Comparison of ENCODE assay signal across 8 cellular contexts in genomic region chr2:112765251-112765650, GRCh38. TPM values are rescaled to one million over a fixed set of nuclear protein-coding genes. Genes with fewer than 3 reads are reported as not detected.
DNase-seq lines count a peak whose midpoint lies in the region; ATAC-seq, FAIRE-seq and TF ChIP-seq lines count a peak whose summit lies in the region.

No MANE protein-coding gene starts in this region.

- intact Hi-C loops in right cardiac atrium (cut with DNase I) (no loop called here), cardiac septum (cut with DNase I) (loop anchor here (5.0 kb wide), 1 partner anchor 47 kb away; no protein-coding TSS in a partner anchor), HepG2 (cut with micrococcal nuclease; ENCODE audit: unreplicated experiment) (loop anchor here (2.0 kb wide), 1 partner anchor 14 kb away; no protein-coding TSS in a partner anchor), vagina (cut with DNase I) (no loop called here)

- H3K27me3 ChIP-seq in right cardiac atrium (ENCODE audit: control insufficient read depth, insufficient read depth) (no peaks in the 10 kb centered on the region), HepG2 (ENCODE audit: control insufficient read depth in 1 of 2, insufficient read depth in 2 of 2, low read length in 2 of 2) (no peaks in the 10 kb centered on the region; a peak in 1 of 5 replicates), vagina (no peaks in the 10 kb centered on the region)

- H3K4me3 ChIP-seq in right cardiac atrium (ENCODE audit: low read length): peak overlapping the region; percentile 84
- H3K4me3 ChIP-seq in HepG2 (replicated peaks in 1 of 3; ENCODE audit: insufficient read depth in 1 of 3, low read depth in 2 of 3, low read length in 3 of 3): peak overlapping the region; percentile 80 to 91 (median 90)
- peak overlapping the region; percentile 76 to 81 for H3K4me3 ChIP-seq in vagina

- TF ChIP-seq POLR2A in HepG2 (IDR thresholded peaks at IDR 0.05; ENCODE audit: insufficient read depth in 1 of 2, low read depth in 2 of 2, low read length in 2 of 2) (no peak), vagina (IDR thresholded peaks at IDR 0.05) (no peak)

- FAIRE-seq in HepG2 (lab: Jason Lieb, UNC): no peak

- H3K4me2 ChIP-seq in HepG2 (ENCODE audit: low read depth, low read length): peak overlapping the region; percentile 90

- H3K9me3 Mint-ChIP-seq in activated T-helper 17 cell treated with anti-CD3 and anti-CD28 coated beads, Interleukin-2, amount 50 U/mL, for 72 hours: no peaks in the 10 kb centered on the region

- peaks cover 26% of the 10 kb centered on the region for H3K4me1 Mint-ChIP-seq in activated T-helper 17 cell treated with anti-CD3 and anti-CD28 coated beads, Interleukin-2, amount 50 U/mL, for 72 hours

- H3K9me3 ChIP-seq in right cardiac atrium (ENCODE audit: control insufficient read depth, low read length): no peaks in the 10 kb centered on the region
- H3K9me3 ChIP-seq in HepG2 (ENCODE audit: low read length): no peaks in the 10 kb centered on the region
- no peaks in the 10 kb centered on the region for H3K9me3 ChIP-seq in vagina

- no peaks in the 10 kb centered on the region for H3K27me3 Mint-ChIP-seq in activated T-helper 17 cell treated with anti-CD3 and anti-CD28 coated beads, Interleukin-2, amount 50 U/mL, for 72 hours

- H3K4me3 Mint-ChIP-seq in activated T-helper 17 cell treated with anti-CD3 and anti-CD28 coated beads, Interleukin-2, amount 50 U/mL, for 72 hours: peak overlapping the region; percentile 99

- no peak for TF ChIP-seq EP300 in HepG2 (IDR thresholded peaks at IDR 0.05; ENCODE audit: low read depth in 2 of 2, low read length in 2 of 2)
- no peak for TF ChIP-seq EP300 in HepG2 (CRISPR knock-in tag; IDR thresholded peaks at IDR 0.05; ENCODE audit: borderline replicate concordance)

- ATAC-seq in right cardiac atrium (no peak), HepG2 (no peak), HG02870 (IDR thresholded peaks at IDR 0.05; ENCODE audit: unreplicated experiment) (no peak), HG03432 (IDR thresholded peaks at IDR 0.05; ENCODE audit: unreplicated experiment) (no peak)
- no peak for ATAC-seq in activated T-helper 17 cell treated with anti-CD3 and anti-CD28 coated beads, Interleukin-2, amount 50 U/mL, for 72 hours (replicated peaks)

- H3K9ac ChIP-seq in HepG2 (ENCODE audit: insufficient read depth, low read depth, low read length): peak overlapping the region; percentile 69

- H3K4me1 ChIP-seq in right cardiac atrium (ENCODE audit: control insufficient read depth, insufficient read depth, low read length) (no peaks in the 10 kb centered on the region), HepG2 (ENCODE audit: insufficient read depth, low read length) (peaks cover 58% of the 10 kb centered on the region), vagina (peaks cover 13% of the 10 kb centered on the region)

- BruUV-seq in HepG2 (replicated peaks; lab: Mats Ljungman, UMichigan): no TSS peak

- POLR2A ChIA-PET in HepG2 (lab: Yijun Ruan, JAX): no interaction called here

- no peaks in the 10 kb centered on the region for H4K20me1 ChIP-seq in HepG2 (ENCODE audit: insufficient read depth, low read length)

- no peak for TF ChIP-seq CTCF in HepG2 (CRISPR knock-in tag; IDR thresholded peaks at IDR 0.05)
- TF ChIP-seq CTCF in vagina (IDR thresholded peaks at IDR 0.05): no peak

- CTCF ChIA-PET in HepG2 (lab: Yijun Ruan, JAX; ENCODE audit: low intra/inter-chr PET ratio, low total read pairs): no interaction called here

- peaks cover 23% of the 10 kb centered on the region for H3K79me2 ChIP-seq in HepG2 (ENCODE audit: insufficient read depth, low read length)

- peak overlapping the region; percentile 96 for H3K27ac Mint-ChIP-seq in activated T-helper 17 cell treated with anti-CD3 and anti-CD28 coated beads, Interleukin-2, amount 50 U/mL, for 72 hours

- in situ Hi-C loops in HepG2 (cut with HindIII; ENCODE audit: extremely low pct_ligation_motif_present, low pct_unique_long_range_greater_than_20kb): no loop called here

- H2AFZ ChIP-seq in HepG2 (ENCODE audit: low read length): peak overlapping the region; percentile 21

- TF ChIP-seq RAD21 in HepG2 (CRISPR knock-in tag; IDR thresholded peaks at IDR 0.05): no peak

- H3K36me3 ChIP-seq in HepG2 (replicated peaks in 1 of 2; ENCODE audit: control insufficient read depth in 1 of 2, insufficient read depth in 2 of 2, low read length in 2 of 2): no peaks in the 10 kb centered on the region; a peak in 2 of 5 replicates
- H3K36me3 ChIP-seq in vagina: no peaks in the 10 kb centered on the region

- DNase-seq in right cardiac atrium: no peak
- DNase-seq in cardiac septum (ENCODE audit: low spot score): no peak
- no peak for DNase-seq in HepG2 (ENCODE audit: low spot score)
- no peak for DNase-seq in vagina (ENCODE audit: extremely low spot score in 2 of 2)
- DNase-seq in GDM1 (lab: John Stamatoyannopoulos, UW): no peak

- peaks cover 30% of the 10 kb centered on the region for H3K36me3 Mint-ChIP-seq in activated T-helper 17 cell treated with anti-CD3 and anti-CD28 coated beads, Interleukin-2, amount 50 U/mL, for 72 hours (ENCODE audit: low read depth)

- WGBS in right cardiac atrium: 37% methylated on average over 4 of the region's 4 CpGs
- 70% methylated on average over 4 of the region's 4 CpGs for WGBS in HepG2 (ENCODE audit: low lambda C conversion rate)

- no peak overlapping the region for H3K27ac ChIP-seq in right cardiac atrium (ENCODE audit: low read length)
- peak overlapping the region; percentile 49 for H3K27ac ChIP-seq in HepG2 (ENCODE audit: extremely low read length, insufficient read depth, low read length)
- no peak overlapping the region for H3K27ac ChIP-seq in vagina

RNA-seq across cellular contexts. Expression of gene CKAP2L, which starts 0.8 kb away (rescaled TPM):
- total RNA-seq in right cardiac atrium: under 1 TPM in 2 of 4 donors, not detected in 2; 0.26 to 0.46 TPM
- not detected for polyA plus RNA-seq in right cardiac atrium
- total RNA-seq in cardiac septum: 0.30 TPM
- total RNA-seq in activated T-helper 17 cell treated with anti-CD3 and anti-CD28 coated beads, Interleukin-2, amount 50 U/mL, for 72 hours: 10 to 100 TPM; 31.4 to 35.8 TPM
- total RNA-seq in HepG2 (2016; rRNA removed; fragmentation: Illumina TruSeq; extraction: Trizol): 9.5 and 21.5 TPM in 2 replicates
- 1.4 and 1.7 TPM in 2 replicates for total RNA-seq in HepG2 (2016; cell fraction: cytosol; rRNA removed; fragmentation: Illumina TruSeq; extraction: Trizol; ENCODE audit: low read depth)
- 10.3 and 20.5 TPM in 2 replicates for total RNA-seq in HepG2 (2016; cell fraction: insoluble cytoplasmic fraction; rRNA removed; fragmentation: Illumina TruSeq; extraction: Trizol)
- total RNA-seq in HepG2 (2016; cell fraction: membrane; rRNA removed; fragmentation: Illumina TruSeq; extraction: Trizol): 5.6 and 6.5 TPM in 2 replicates
- 13.3 and 18.2 TPM in 2 replicates for total RNA-seq in HepG2 (2016; cell fraction: nucleus; rRNA removed; fragmentation: Illumina TruSeq; extraction: Trizol)
- polyA plus RNA-seq in HepG2 (2011; rRNA removed): 3.9 and 7.1 TPM in 2 replicates
- 3.0 and 3.4 TPM in 2 replicates for polyA plus RNA-seq in HepG2 (2011; cell fraction: cytosol; rRNA removed)
- polyA plus RNA-seq in HepG2 (2011; cell fraction: nucleus; rRNA removed): 2.3 and 2.6 TPM in 2 replicates
- 5.5 and 10.6 TPM in 2 replicates for polyA plus RNA-seq in HepG2 (2012)
- 0.46 and 0.79 TPM in 2 replicates for polyA plus RNA-seq in HepG2 (2016; cell fraction: cytosol; fragmentation: Illumina TruSeq; extraction: Trizol; ENCODE audit: low read depth)
- polyA plus RNA-seq in HepG2 (2016; cell fraction: insoluble cytoplasmic fraction; fragmentation: Illumina TruSeq; extraction: Trizol; ENCODE audit: low read depth): 15.6 and 16.8 TPM in 2 replicates
- polyA plus RNA-seq in HepG2 (2016; cell fraction: membrane; fragmentation: Illumina TruSeq; extraction: Trizol; ENCODE audit: low read depth): 2.4 and 2.7 TPM in 2 replicates
- 10.7 and 13.0 TPM in 2 replicates for polyA plus RNA-seq in HepG2 (2016; cell fraction: nucleus; fragmentation: Illumina TruSeq; extraction: Trizol; ENCODE audit: insufficient read depth, low read depth)
- polyA minus RNA-seq in HepG2 (2011; rRNA and poly(A)+ RNA removed; ENCODE audit: low replicate concordance): 6.2 and 8.6 TPM in 2 replicates
- 5.6 and 8.0 TPM in 2 replicates for polyA minus RNA-seq in HepG2 (2011; cell fraction: cytosol; rRNA and poly(A)+ RNA removed)
- 13.3 and 20.0 TPM in 2 replicates for polyA minus RNA-seq in HepG2 (2011; cell fraction: nucleus; rRNA and poly(A)+ RNA removed)
- total RNA-seq in vagina: 1.2 TPM

RNA-seq across cellular contexts. Expression of gene IL1A, which starts 19.0 kb away (rescaled TPM):
- not detected for total RNA-seq in right cardiac atrium
- not detected for polyA plus RNA-seq in right cardiac atrium
- not detected for total RNA-seq in cardiac septum
- total RNA-seq in activated T-helper 17 cell treated with anti-CD3 and anti-CD28 coated beads, Interleukin-2, amount 50 U/mL, for 72 hours: 10 to 100 TPM in 1 of 2 donors, 1 to 10 TPM in 1; 4.3 to 27.1 TPM
- not detected in 2 replicates for total RNA-seq in HepG2 (2016; rRNA removed; fragmentation: Illumina TruSeq; extraction: Trizol)
- not detected in 2 replicates for total RNA-seq in HepG2 (2016; cell fraction: cytosol; rRNA removed; fragmentation: Illumina TruSeq; extraction: Trizol; ENCODE audit: low read depth)
- total RNA-seq in HepG2 (2016; cell fraction: insoluble cytoplasmic fraction; rRNA removed; fragmentation: Illumina TruSeq; extraction: Trizol): not detected in 2 replicates
- not detected in 2 replicates for total RNA-seq in HepG2 (2016; cell fraction: membrane; rRNA removed; fragmentation: Illumina TruSeq; extraction: Trizol)
- total RNA-seq in HepG2 (2016; cell fraction: nucleus; rRNA removed; fragmentation: Illumina TruSeq; extraction: Trizol): not detected in 2 replicates
- not detected in 2 replicates for polyA plus RNA-seq in HepG2 (2011; rRNA removed)
- polyA plus RNA-seq in HepG2 (2011; cell fraction: cytosol; rRNA removed): not detected in 2 replicates
- not detected in 2 replicates for polyA plus RNA-seq in HepG2 (2011; cell fraction: nucleus; rRNA removed)
- polyA plus RNA-seq in HepG2 (2012): 0.05 and 0.07 TPM in 2 replicates
- polyA plus RNA-seq in HepG2 (2016; cell fraction: cytosol; fragmentation: Illumina TruSeq; extraction: Trizol; ENCODE audit: low read depth): not detected in 2 replicates
- not detected in 2 replicates for polyA plus RNA-seq in HepG2 (2016; cell fraction: insoluble cytoplasmic fraction; fragmentation: Illumina TruSeq; extraction: Trizol; ENCODE audit: low read depth)
- not detected in 2 replicates for polyA plus RNA-seq in HepG2 (2016; cell fraction: membrane; fragmentation: Illumina TruSeq; extraction: Trizol; ENCODE audit: low read depth)
- polyA plus RNA-seq in HepG2 (2016; cell fraction: nucleus; fragmentation: Illumina TruSeq; extraction: Trizol; ENCODE audit: insufficient read depth, low read depth): not detected in 2 replicates
- polyA minus RNA-seq in HepG2 (2011; rRNA and poly(A)+ RNA removed; ENCODE audit: low replicate concordance): 0.33 TPM in 1 of 2 replicates, not detected in the other
- polyA minus RNA-seq in HepG2 (2011; cell fraction: cytosol; rRNA and poly(A)+ RNA removed): not detected in 2 replicates
- not detected in 2 replicates for polyA minus RNA-seq in HepG2 (2011; cell fraction: nucleus; rRNA and poly(A)+ RNA removed)
- 0.98 TPM for total RNA-seq in vagina

RNA-seq across cellular contexts. Expression of gene NT5DC4, which starts 44.4 kb away (rescaled TPM):
- total RNA-seq in right cardiac atrium: not detected
- polyA plus RNA-seq in right cardiac atrium: not detected
- total RNA-seq in cardiac septum: not detected
- not detected for total RNA-seq in activated T-helper 17 cell treated with anti-CD3 and anti-CD28 coated beads, Interleukin-2, amount 50 U/mL, for 72 hours
- total RNA-seq in HepG2 (2016; rRNA removed; fragmentation: Illumina TruSeq; extraction: Trizol): 2.4 and 4.2 TPM in 2 replicates
- 0.30 and 0.35 TPM in 2 replicates for total RNA-seq in HepG2 (2016; cell fraction: cytosol; rRNA removed; fragmentation: Illumina TruSeq; extraction: Trizol; ENCODE audit: low read depth)
- total RNA-seq in HepG2 (2016; cell fraction: insoluble cytoplasmic fraction; rRNA removed; fragmentation: Illumina TruSeq; extraction: Trizol): 0.24 and 3.4 TPM in 2 replicates
- 2.8 and 6.4 TPM in 2 replicates for total RNA-seq in HepG2 (2016; cell fraction: membrane; rRNA removed; fragmentation: Illumina TruSeq; extraction: Trizol)
- total RNA-seq in HepG2 (2016; cell fraction: nucleus; rRNA removed; fragmentation: Illumina TruSeq; extraction: Trizol): 2.9 and 7.5 TPM in 2 replicates
- 0.04 and 0.07 TPM in 2 replicates for polyA plus RNA-seq in HepG2 (2011; rRNA removed)
- polyA plus RNA-seq in HepG2 (2011; cell fraction: cytosol; rRNA removed): not detected in 2 replicates
- polyA plus RNA-seq in HepG2 (2011; cell fraction: nucleus; rRNA removed): 0.14 TPM in 2 replicates
- polyA plus RNA-seq in HepG2 (2012): 0.30 TPM in 1 of 2 replicates, not detected in the other
- polyA plus RNA-seq in HepG2 (2016; cell fraction: cytosol; fragmentation: Illumina TruSeq; extraction: Trizol; ENCODE audit: low read depth): 0.94 and 5.4 TPM in 2 replicates
- polyA plus RNA-seq in HepG2 (2016; cell fraction: insoluble cytoplasmic fraction; fragmentation: Illumina TruSeq; extraction: Trizol; ENCODE audit: low read depth): 0.35 and 2.3 TPM in 2 replicates
- 0.14 and 0.24 TPM in 2 replicates for polyA plus RNA-seq in HepG2 (2016; cell fraction: membrane; fragmentation: Illumina TruSeq; extraction: Trizol; ENCODE audit: low read depth)
- 0.69 and 1.0 TPM in 2 replicates for polyA plus RNA-seq in HepG2 (2016; cell fraction: nucleus; fragmentation: Illumina TruSeq; extraction: Trizol; ENCODE audit: insufficient read depth, low read depth)
- polyA minus RNA-seq in HepG2 (2011; rRNA and poly(A)+ RNA removed; ENCODE audit: low replicate concordance): not detected in 2 replicates
- polyA minus RNA-seq in HepG2 (2011; cell fraction: cytosol; rRNA and poly(A)+ RNA removed): not detected in 2 replicates
- polyA minus RNA-seq in HepG2 (2011; cell fraction: nucleus; rRNA and poly(A)+ RNA removed): 1.7 TPM in 1 of 2 replicates, not detected in the other
- not detected for total RNA-seq in vagina

Comparison
In these comparisons a context has a peak if more than half of its experiments do, and no peak if none do; other contexts are left out.
1. intact Hi-C loops: an anchor here in cardiac septum (5.0 kb wide) and HepG2 (2.0 kb wide); none called in right cardiac atrium and vagina.